Comparison of ENCODE assay signal across 8 cellular contexts in the genomic region with DNA sequence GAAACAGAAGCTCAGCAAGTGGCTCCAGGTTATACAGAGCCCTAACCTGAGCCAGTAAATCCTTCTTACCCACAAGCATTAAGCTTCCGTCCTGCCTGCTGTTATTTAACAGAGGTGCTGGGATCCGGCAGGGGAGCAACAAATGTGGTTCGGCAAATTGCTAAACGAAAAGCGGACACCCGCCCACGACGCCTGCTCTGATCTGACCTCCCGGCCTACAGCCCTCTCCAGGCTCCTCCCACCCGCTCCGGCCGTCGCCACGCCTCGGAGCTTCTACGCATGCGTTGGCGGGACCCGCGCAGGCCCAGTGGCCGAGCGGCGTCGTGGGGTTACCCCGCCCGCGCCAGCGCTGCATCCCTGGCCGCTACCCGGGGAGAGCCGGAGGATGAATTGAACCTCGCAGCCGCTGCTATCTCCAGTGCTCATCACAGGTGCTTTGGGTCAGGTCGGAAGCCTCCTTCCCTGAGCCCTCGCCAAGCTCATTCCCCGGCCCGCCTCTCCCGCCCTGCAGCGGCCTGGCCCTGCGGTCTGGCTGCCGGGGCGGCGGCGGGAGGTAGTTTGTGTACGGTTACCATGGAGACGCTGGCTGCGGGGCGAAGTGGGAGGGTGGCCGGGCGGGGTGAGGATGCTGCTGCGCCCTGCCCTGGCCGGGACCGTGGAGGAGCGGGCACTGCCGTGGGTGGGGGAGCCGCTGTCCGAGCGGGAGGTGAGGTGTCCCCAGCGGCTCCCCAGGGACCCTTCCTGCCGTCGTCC. TPM values are rescaled to one million over a fixed set of nuclear protein-coding genes. Genes with fewer than 3 reads are reported as not detected.
DNase-seq lines count a peak whose midpoint lies in the region; ATAC-seq and TF ChIP-seq lines count a peak whose summit lies in the region.

Gene ARMC2, plus strand, starts transcription at position 307 of the 753 bp plus-strand sequence. CDS start 5,846 bp downstream, outside the sequence.

- H3K4me3 Mint-ChIP-seq in CD14-positive monocyte, result peak within 1 kb of the TSS; percentile 82 to 89
- H3K4me3 Mint-ChIP-seq in activated CD8-positive, alpha-beta T cell treated with anti-CD3 and anti-CD28 coated beads for 36 hours, result peak within 1 kb of the TSS; percentile 75

- peaks cover 33% of the 10 kb centered on the region for H3K4me1 ChIP-seq in lower lobe of right lung

- peaks cover 51% of the 10 kb centered on the region for H3K4me1 Mint-ChIP-seq in CD14-positive monocyte
- peaks cover 33% of the 10 kb centered on the region for H3K4me1 Mint-ChIP-seq in activated CD8-positive, alpha-beta T cell treated with anti-CD3 and anti-CD28 coated beads for 36 hours (ENCODE audit: low read depth)

- intact Hi-C loops in CD14-positive monocyte (cut with micrococcal nuclease) (loop anchor here in 1 of 2 donors (5.0 kb wide), 1 partner anchor 44 kb away; no protein-coding TSS in a partner anchor), lower lobe of right lung (cut with DNase I) (no loop called here)
- intact Hi-C loops in activated CD8-positive, alpha-beta T cell treated with anti-CD3 and anti-CD28 coated beads for 36 hours (cut with micrococcal nuclease), result loop anchor here (10.0 kb wide), 1 partner anchor 227 kb away; no protein-coding TSS in a partner anchor

- H3K36me3 ChIP-seq in lower lobe of right lung, result no peaks in the 10 kb centered on the region

- peaks cover 0 to under 1% (median 0%) of the 10 kb centered on the region in 7 donors for H3K9me3 Mint-ChIP-seq in CD14-positive monocyte
- H3K9me3 Mint-ChIP-seq in activated CD8-positive, alpha-beta T cell treated with anti-CD3 and anti-CD28 coated beads for 36 hours, result no peaks in the 10 kb centered on the region

- H3K27me3 ChIP-seq in lower lobe of right lung (ENCODE audit: low read depth), result no peaks in the 10 kb centered on the region

- peak; percentile 98 for ATAC-seq in GM19438 (IDR thresholded peaks at IDR 0.05; ENCODE audit: low read depth, unreplicated experiment)
- ATAC-seq in HG03565 (IDR thresholded peaks at IDR 0.05; ENCODE audit: unreplicated experiment), result peak; percentile 88
- peak; percentile 95 for ATAC-seq in activated CD8-positive, alpha-beta T cell treated with anti-CD3 and anti-CD28 coated beads for 36 hours
- peak; percentile 99 for ATAC-seq in lower lobe of right lung

- no peak for TF ChIP-seq CTCF in CD14-positive monocyte (IDR thresholded peaks at IDR 0.05)
- TF ChIP-seq CTCF in activated CD8-positive, alpha-beta T cell treated with anti-CD3 and anti-CD28 coated beads for 36 hours (IDR thresholded peaks at IDR 0.05), result no peak
- no peak for TF ChIP-seq CTCF in lower lobe of right lung (IDR thresholded peaks at IDR 0.05)

- H3K27me3 Mint-ChIP-seq in CD14-positive monocyte (ENCODE audit: low read depth in 3 of 3), result peaks cover 0 to 3% (median 0%) of the 10 kb centered on the region in 3 donors
- H3K27me3 Mint-ChIP-seq in activated CD8-positive, alpha-beta T cell treated with anti-CD3 and anti-CD28 coated beads for 36 hours, result no peaks in the 10 kb centered on the region

- peak within 1 kb of the TSS; percentile 87 for H3K27ac ChIP-seq in lower lobe of right lung

- DNase-seq in CD14-positive monocyte (ENCODE audit: low spot score), result peak; percentile 90
- peak; percentile 95 for DNase-seq in NCI-H82 (lab: John Stamatoyannopoulos, UW)
- DNase-seq in activated CD8-positive, alpha-beta T cell treated with anti-CD3 and anti-CD28 coated beads for 36 hours, result peak; percentile 86
- peak; percentile 97 for DNase-seq in ecto neural progenitor cell (ENCODE audit: low spot score)
- DNase-seq in lower lobe of right lung, result peak; percentile 95
- peak; percentile 56 to 80 (median 69) for DNase-seq in stimulated activated CD4-positive, alpha-beta T cell treated with anti-CD3 and anti-CD28 coated beads, TNF-alpha, amount 100 ng/mL, for 1 hour (ENCODE audit: low read depth in 3 of 3, low spot score in 1 of 3)

- peak within 1 kb of the TSS; percentile 83 to 94 (median 88) for H3K27ac Mint-ChIP-seq in CD14-positive monocyte
- H3K27ac Mint-ChIP-seq in activated CD8-positive, alpha-beta T cell treated with anti-CD3 and anti-CD28 coated beads for 36 hours, result peak within 1 kb of the TSS; percentile 75

- peak within 1 kb of the TSS; percentile 88 for H3K4me3 ChIP-seq in lower lobe of right lung

- no peaks in the 10 kb centered on the region for H3K36me3 Mint-ChIP-seq in CD14-positive monocyte
- no peaks in the 10 kb centered on the region for H3K36me3 Mint-ChIP-seq in activated CD8-positive, alpha-beta T cell treated with anti-CD3 and anti-CD28 coated beads for 36 hours (ENCODE audit: low read depth)

- POLR2A ChIA-PET in activated CD8-positive, alpha-beta T cell treated with anti-CD3 and anti-CD28 coated beads for 36 hours (lab: Charles Lee), result interaction anchor here (0.5 to 1.2 kb wide), 3 partner anchors 29 to 529 kb away, joined by 3 read pairs; no protein-coding TSS in a partner anchor

- no peaks in the 10 kb centered on the region for H3K9me3 ChIP-seq in lower lobe of right lung

- CTCF ChIA-PET in activated CD8-positive, alpha-beta T cell treated with anti-CD3 and anti-CD28 coated beads for 36 hours (lab: Charles Lee), result interaction anchor here (0.9 to 4.3 kb wide), 8 partner anchors 9 to 307 kb away, joined by 3 to 19 read pairs (median 4); no protein-coding TSS in a partner anchor

RNA-seq across cellular contexts. Expression of gene ARMC2, which starts in this region (rescaled TPM):
- 1 to 10 TPM; 1.7 to 3.5 TPM for polyA plus RNA-seq in CD14-positive monocyte
- 1 to 10 TPM; 2.7 to 4.6 TPM for total RNA-seq in activated CD8-positive, alpha-beta T cell treated with anti-CD3 and anti-CD28 coated beads for 36 hours
- total RNA-seq in lower lobe of right lung, result 10.8 TPM

Comparison
In these comparisons a context has a peak if more than half of its experiments do, and no peak if none do; other contexts are left out.
1. Peak in every context shown above with its lines: DNase-seq, ATAC-seq, H3K4me3 ChIP-seq and H3K27ac ChIP-seq.